In the genomic region with DNA sequence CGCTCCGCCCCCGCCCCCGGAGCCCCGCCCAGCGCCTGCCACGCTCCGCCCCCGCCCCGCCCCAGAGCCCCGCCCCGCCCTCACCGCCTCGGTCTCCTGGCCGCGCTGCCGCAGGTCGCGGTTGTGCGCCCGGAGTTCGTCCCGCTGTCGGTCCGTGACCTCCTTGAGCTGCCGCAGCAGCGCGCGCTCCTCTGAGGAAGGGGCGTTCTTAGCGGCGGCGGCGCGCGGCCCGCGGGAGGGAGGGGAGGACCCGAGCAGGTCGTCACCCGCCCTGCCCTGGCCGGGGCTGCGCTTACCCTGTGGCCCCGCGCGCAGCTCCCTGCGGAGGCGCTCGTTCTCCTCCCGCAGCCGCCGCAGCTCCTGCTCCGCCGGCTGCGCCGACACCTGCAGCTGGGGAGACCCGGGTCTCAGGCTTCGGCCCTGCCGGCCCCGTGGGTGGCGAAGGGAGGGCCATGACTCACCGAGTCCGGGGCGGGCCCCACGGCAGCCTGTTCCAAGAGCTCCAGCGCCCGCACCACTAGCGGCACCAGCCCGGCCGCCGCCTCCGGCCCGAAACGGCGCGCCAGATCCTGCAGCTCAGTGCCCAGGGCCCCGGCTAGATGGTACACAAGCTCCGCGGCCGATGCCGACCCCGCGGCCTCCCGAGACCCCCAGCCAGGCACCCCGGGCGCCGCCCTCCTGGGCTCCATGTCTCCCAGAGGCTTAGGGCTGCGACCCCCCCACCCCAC, we compare ENCODE assay signal across 8 cellular contexts. TPM values are rescaled to one million over a fixed set of nuclear protein-coding genes. Genes with fewer than 3 reads are reported as not detected.
DNase-seq lines count a peak whose midpoint lies in the region; ATAC-seq, FAIRE-seq and TF ChIP-seq lines count a peak whose summit lies in the region.

No MANE protein-coding gene starts in this region.

- H3K27me3 ChIP-seq in GM12878 (replicated peaks in 1 of 2; ENCODE audit: control insufficient read depth in 2 of 2, insufficient read depth in 2 of 2, low read length in 1 of 2) (no peaks in the 10 kb centered on the region), smooth muscle cell (ENCODE audit: low read depth) (no peaks in the 10 kb centered on the region)

- BruUV-seq in GM12878 (replicated peaks; lab: Mats Ljungman, UMichigan), result no TSS peak

- H3F3A ChIP-seq in smooth muscle cell (ENCODE audit: low read depth), result peaks cover 58% of the 10 kb centered on the region

- peak in 1 of 3 experiments; percentile 12; a peak in 1 of 6 replicates for TF ChIP-seq CTCF in GM12878 (IDR thresholded peaks at IDR 0.05 in 2 of 3, conservative IDR thresholded peaks at IDR 0.05 in 1 of 3; ENCODE audit: control insufficient read depth in 2 of 3, extremely low read depth in 1 of 3, insufficient read depth in 1 of 3, low read depth in 3 of 3, low read length in 3 of 3)
- no peak for TF ChIP-seq CTCF in smooth muscle cell (IDR thresholded peaks at IDR 0.05; ENCODE audit: borderline replicate concordance, insufficient read depth, poor library complexity, severe bottlenecking)

- H3K4me2 ChIP-seq in GM12878 (ENCODE audit: control insufficient read depth, insufficient read depth) (peak overlapping the region; percentile 86), smooth muscle cell (peak overlapping the region; percentile 98)

- peak overlapping the region; percentile 64; the same call in 1 of the 2 replicates for H3K4me3 ChIP-seq in GM12878
- peak overlapping the region; percentile 79 for H3K4me3 ChIP-seq in smooth muscle cell

- in situ Hi-C loops in GM12878 (cut with MboI), result no loop called here

- H2AFZ ChIP-seq in GM12878 (ENCODE audit: control insufficient read depth, low read depth, low read length) (peak overlapping the region; percentile 47), smooth muscle cell (ENCODE audit: low read depth) (no peak overlapping the region)

- H3K27ac ChIP-seq in GM12878 (ENCODE audit: control insufficient read depth, insufficient read depth), result peak overlapping the region; percentile 18
- H3K27ac ChIP-seq in smooth muscle cell (ENCODE audit: low read depth), result peak overlapping the region; percentile 69

- DNase-seq in ELR (ENCODE audit: low read depth), result peak; percentile 93
- DNase-seq in KG1 (lab: John Stamatoyannopoulos, UW), result peak; percentile 20
- peak; percentile 69 for DNase-seq in T-helper 22 cell (ENCODE audit: low read depth)
- no peak for DNase-seq in GM12878 (ENCODE audit: low read depth, low spot score)
- DNase-seq in iPS-NIHi11 (ENCODE audit: low spot score), result peak; percentile 90
- peak; percentile 79 for DNase-seq in smooth muscle cell (lab: John Stamatoyannopoulos, UW; ENCODE audit: unreplicated experiment)
- no peak for DNase-seq in NCI-H1048 (lab: John Stamatoyannopoulos, UW)

- intact Hi-C loops in GM12878 (cut with micrococcal nuclease; ENCODE audit: unreplicated experiment), result loop anchor here (10.0 kb wide), 1 partner anchor 374 kb away; the partner anchor contains the start of genes BHLHA9 and TRARG1

- SMC1A ChIA-PET in GM12878 (lab: Charles Lee; ENCODE audit: uncharacterized antibody, unreplicated experiment), result interaction anchor here (0.6 to 2.5 kb wide), 4 partner anchors 14 to 166 kb away, joined by 3 to 15 read pairs (median 3); no protein-coding TSS in a partner anchor

- peak; percentile 73 for TF ChIP-seq POLR2A in GM12878 (IDR thresholded peaks at IDR 0.05; ENCODE audit: low read depth, low read length)

- no peaks in the 10 kb centered on the region for H4K20me1 ChIP-seq in GM12878 (ENCODE audit: control insufficient read depth, insufficient read depth)
- H4K20me1 ChIP-seq in smooth muscle cell (ENCODE audit: low read depth), result peaks cover 23% of the 10 kb centered on the region

- H3K9ac ChIP-seq in GM12878 (ENCODE audit: control insufficient read depth, insufficient read depth, low read length) (peak overlapping the region; percentile 40), smooth muscle cell (ENCODE audit: low read depth) (peak overlapping the region; percentile 64)

- ATAC-seq in GM21717 (IDR thresholded peaks at IDR 0.05; ENCODE audit: unreplicated experiment) (peak; percentile 48), GM12878 (peak; percentile 70)

- no peak for TF ChIP-seq EP300 in GM12878 (IDR thresholded peaks at IDR 0.05; ENCODE audit: borderline replicate concordance in 1 of 2, control insufficient read depth in 1 of 2, low read depth in 2 of 2, low read length in 2 of 2)

- H3K36me3 ChIP-seq in GM12878 (ENCODE audit: control insufficient read depth in 2 of 2, insufficient read depth in 2 of 2, low read length in 1 of 2) (peaks cover 22 to 26% of the 10 kb centered on the region in 2 experiments), smooth muscle cell (ENCODE audit: low read depth) (peaks cover 17% of the 10 kb centered on the region)

- FAIRE-seq in GM12878 (lab: Jason Lieb, UNC), result no peak

- RAD21 ChIA-PET in GM12878 (lab: Charles Lee; ENCODE audit: unreplicated experiment), result interaction anchor here (0.6 to 2.7 kb wide), 14 partner anchors 17 to 132 kb away, joined by 3 to 28 read pairs (median 4); partner anchors contain the start of genes INPP5K and SLC43A2

- H3K9me3 ChIP-seq in GM12878 (replicated peaks; ENCODE audit: control insufficient read depth, insufficient read depth, low read length) (no peaks in the 10 kb centered on the region), smooth muscle cell (replicated peaks; ENCODE audit: low read depth) (no peaks in the 10 kb centered on the region)

- 2% methylated on average over 65 of the region's 88 CpGs for WGBS in GM12878 (ENCODE audit: insufficient coverage, insufficient replicate concordance, low lambda C conversion rate, missing lambda C conversion rate)
- WGBS in smooth muscle cell (ENCODE audit: low lambda C conversion rate), result 2% methylated on average over 36 of the region's 88 CpGs

- TF ChIP-seq RAD21 in GM12878 (IDR thresholded peaks at IDR 0.05; ENCODE audit: insufficient read depth, low read depth, low read length), result no peak

- peaks cover 30% of the 10 kb centered on the region for H3K4me1 ChIP-seq in GM12878 (ENCODE audit: control insufficient read depth, insufficient read depth, low read length)
- H3K4me1 ChIP-seq in smooth muscle cell (ENCODE audit: low read depth), result peaks cover 10% of the 10 kb centered on the region

- peaks cover 5% of the 10 kb centered on the region for H3K79me2 ChIP-seq in GM12878 (ENCODE audit: control insufficient read depth, insufficient read depth, low read length)
- no peaks in the 10 kb centered on the region for H3K79me2 ChIP-seq in smooth muscle cell (ENCODE audit: low read depth)

- CTCF ChIA-PET in GM12878 (lab: Yijun Ruan, JAX), result interaction anchor here (0.7 to 2.8 kb wide), 14 partner anchors 12 to 284 kb away, joined by 3 to 25 read pairs (median 4); no protein-coding TSS in a partner anchor

- POLR2A ChIA-PET in GM12878 (lab: Charles Lee), result interaction anchor here (0.6 to 2.3 kb wide), 14 partner anchors 14 to 353 kb away, joined by 3 to 13 read pairs (median 3); partner anchors contain the start of gene PRPF8

RNA-seq across cellular contexts. Expression of gene RILP, which starts 0.4 kb away (rescaled TPM):
- 2.9 and 5.4 TPM in 2 replicates for total RNA-seq in GM12878 (2013; cell fraction: nucleolus; rRNA removed)
- total RNA-seq in GM12878 (2014; rRNA removed), result 5.3 and 6.0 TPM in 2 replicates
- 2.4 and 3.3 TPM in 2 replicates for total RNA-seq in GM12878 (2014; rRNA removed; fragmentation: Illumina TruSeq; extraction: Trizol)
- total RNA-seq in GM12878 (2021), result 3.5 and 4.2 TPM in 2 replicates
- 0.72 TPM for polyA plus RNA-seq in GM12878 (2011; ENCODE audit: low read depth)
- 1.2 and 2.0 TPM in 2 replicates for polyA plus RNA-seq in GM12878 (2011; rRNA removed)
- 2.3 and 2.8 TPM in 2 replicates for polyA plus RNA-seq in GM12878 (2011; cell fraction: cytosol; rRNA removed)
- 5.5 and 7.1 TPM in 2 replicates for polyA plus RNA-seq in GM12878 (2011; cell fraction: nucleus; rRNA removed)
- polyA plus RNA-seq in GM12878 (2012), result 2.0 and 2.2 TPM in 2 replicates
- 0.79 and 2.6 TPM in 2 replicates for polyA plus RNA-seq in GM12878 (2014; fragmentation: Illumina TruSeq; extraction: Trizol)
- under 1 TPM in 1 of 2 experiments, not detected in 1; 0.60 TPM for polyA plus RNA-seq in GM12878 (2014; fragmentation: Nextera tagmentation; extraction: Ambion mirVana)
- 6.1 and 8.1 TPM in 2 replicates for polyA plus RNA-seq in GM12878 (2014; rRNA removed)
- 1 to 10 TPM; 2.2 to 3.5 TPM for polyA plus RNA-seq in GM12878 (2016; fragmentation: Nextera tagmentation; extraction: Ambion mirVana)
- 0.80 and 0.88 TPM in 2 replicates for polyA minus RNA-seq in GM12878 (2011; rRNA and poly(A)+ RNA removed)
- polyA minus RNA-seq in GM12878 (2011; cell fraction: cytosol; rRNA and poly(A)+ RNA removed), result 1.4 and 2.0 TPM in 2 replicates
- polyA minus RNA-seq in GM12878 (2011; cell fraction: nucleus; rRNA and poly(A)+ RNA removed), result 1.5 and 3.4 TPM in 2 replicates
- total RNA-seq in smooth muscle cell, result 5.1 and 8.4 TPM in 2 replicates
- 7.4 and 7.7 TPM in 2 replicates for polyA plus RNA-seq in smooth muscle cell

RNA-seq across cellular contexts. Expression of gene SCARF1, which starts 3.7 kb away (rescaled TPM):
- total RNA-seq in GM12878 (2013; cell fraction: nucleolus; rRNA removed), result 3.1 and 5.3 TPM in 2 replicates
- total RNA-seq in GM12878 (2014; rRNA removed) (0.73 and 1.1 TPM in 2 replicates), GM12878 (2014; rRNA removed; fragmentation: Illumina TruSeq; extraction: Trizol) (0.40 and 0.51 TPM in 2 replicates), GM12878 (2021) (1.4 and 1.7 TPM in 2 replicates), smooth muscle cell (0.45 and 0.63 TPM in 2 replicates)
- polyA plus RNA-seq in GM12878 (2011; ENCODE audit: low read depth), result 0.16 TPM
- polyA plus RNA-seq in GM12878 (2011; rRNA removed) (0.27 and 0.45 TPM in 2 replicates), GM12878 (2014; fragmentation: Illumina TruSeq; extraction: Trizol) (0.26 TPM in 1 of 2 replicates, not detected in the other), GM12878 (2014; fragmentation: Nextera tagmentation; extraction: Ambion mirVana) (under 1 TPM; 0.10 to 0.15 TPM), GM12878 (2014; rRNA removed) (1.0 and 1.9 TPM in 2 replicates), GM12878 (2016; fragmentation: Nextera tagmentation; extraction: Ambion mirVana) (under 1 TPM; 0.33 to 0.54 TPM), smooth muscle cell (0.11 and 0.65 TPM in 2 replicates)
- polyA plus RNA-seq in GM12878 (2011; cell fraction: cytosol; rRNA removed), result 0.67 and 0.87 TPM in 2 replicates
- 2.6 and 3.5 TPM in 2 replicates for polyA plus RNA-seq in GM12878 (2011; cell fraction: nucleus; rRNA removed)
- 0.84 TPM in 2 replicates for polyA plus RNA-seq in GM12878 (2012)
- polyA minus RNA-seq in GM12878 (2011; rRNA and poly(A)+ RNA removed), result 0.15 and 0.52 TPM in 2 replicates
- 0.31 and 0.53 TPM in 2 replicates for polyA minus RNA-seq in GM12878 (2011; cell fraction: cytosol; rRNA and poly(A)+ RNA removed)
- 0.77 and 0.85 TPM in 2 replicates for polyA minus RNA-seq in GM12878 (2011; cell fraction: nucleus; rRNA and poly(A)+ RNA removed)

RNA-seq across cellular contexts. Expression of gene SLC43A2, which starts 20.6 kb away (rescaled TPM):
- 26.0 and 27.2 TPM in 2 replicates for total RNA-seq in GM12878 (2013; cell fraction: nucleolus; rRNA removed)
- total RNA-seq in GM12878 (2014; rRNA removed), result 9.4 and 11.6 TPM in 2 replicates
- total RNA-seq in GM12878 (2014; rRNA removed; fragmentation: Illumina TruSeq; extraction: Trizol), result 3.5 and 4.7 TPM in 2 replicates
- total RNA-seq in GM12878 (2021), result 14.0 and 14.1 TPM in 2 replicates
- 1.0 TPM for polyA plus RNA-seq in GM12878 (2011; ENCODE audit: low read depth)
- polyA plus RNA-seq in GM12878 (2011; rRNA removed), result 1.7 and 2.9 TPM in 2 replicates
- polyA plus RNA-seq in GM12878 (2011; cell fraction: cytosol; rRNA removed), result 4.9 and 6.0 TPM in 2 replicates
- polyA plus RNA-seq in GM12878 (2011; cell fraction: nucleus; rRNA removed), result 4.3 and 4.8 TPM in 2 replicates
- polyA plus RNA-seq in GM12878 (2012), result 3.8 and 3.9 TPM in 2 replicates
- polyA plus RNA-seq in GM12878 (2014; fragmentation: Illumina TruSeq; extraction: Trizol), result 1.6 and 3.9 TPM in 2 replicates
- under 1 TPM; 0.03 to 0.13 TPM for polyA plus RNA-seq in GM12878 (2014; fragmentation: Nextera tagmentation; extraction: Ambion mirVana)
- 12.3 and 12.6 TPM in 2 replicates for polyA plus RNA-seq in GM12878 (2014; rRNA removed)
- polyA plus RNA-seq in GM12878 (2016; fragmentation: Nextera tagmentation; extraction: Ambion mirVana), result 1 to 10 TPM; 6.7 to 7.4 TPM
- 4.2 and 8.9 TPM in 2 replicates for polyA minus RNA-seq in GM12878 (2011; rRNA and poly(A)+ RNA removed)
- polyA minus RNA-seq in GM12878 (2011; cell fraction: cytosol; rRNA and poly(A)+ RNA removed), result 2.5 and 6.4 TPM in 2 replicates
- 3.9 and 6.9 TPM in 2 replicates for polyA minus RNA-seq in GM12878 (2011; cell fraction: nucleus; rRNA and poly(A)+ RNA removed)
- total RNA-seq in smooth muscle cell, result 3.8 and 4.4 TPM in 2 replicates
- 5.3 and 7.1 TPM in 2 replicates for polyA plus RNA-seq in smooth muscle cell

RNA-seq across cellular contexts. Expression of gene PRPF8, which starts 35.4 kb away (rescaled TPM):
- total RNA-seq in GM12878 (2013; cell fraction: nucleolus; rRNA removed), result 308 and 355 TPM in 2 replicates
- total RNA-seq in GM12878 (2014; rRNA removed), result 119 and 157 TPM in 2 replicates
- total RNA-seq in GM12878 (2014; rRNA removed; fragmentation: Illumina TruSeq; extraction: Trizol), result 75.0 and 77.2 TPM in 2 replicates
- total RNA-seq in GM12878 (2021), result 313 and 337 TPM in 2 replicates
- 951 TPM for polyA plus RNA-seq in GM12878 (2011; ENCODE audit: low read depth)
- polyA plus RNA-seq in GM12878 (2011; rRNA removed), result 45.4 and 156 TPM in 2 replicates
- polyA plus RNA-seq in GM12878 (2011; cell fraction: cytosol; rRNA removed), result 122 and 145 TPM in 2 replicates
- polyA plus RNA-seq in GM12878 (2011; cell fraction: nucleus; rRNA removed), result 325 and 335 TPM in 2 replicates
- 137 and 153 TPM in 2 replicates for polyA plus RNA-seq in GM12878 (2012)
- 193 and 227 TPM in 2 replicates for polyA plus RNA-seq in GM12878 (2014; fragmentation: Illumina TruSeq; extraction: Trizol)
- 100 to 1,000 TPM; 133 to 167 TPM for polyA plus RNA-seq in GM12878 (2014; fragmentation: Nextera tagmentation; extraction: Ambion mirVana)
- polyA plus RNA-seq in GM12878 (2014; rRNA removed), result 123 and 163 TPM in 2 replicates
- 100 to 1,000 TPM; 224 to 238 TPM for polyA plus RNA-seq in GM12878 (2016; fragmentation: Nextera tagmentation; extraction: Ambion mirVana)
- polyA minus RNA-seq in GM12878 (2011; rRNA and poly(A)+ RNA removed), result 229 and 378 TPM in 2 replicates
- polyA minus RNA-seq in GM12878 (2011; cell fraction: cytosol; rRNA and poly(A)+ RNA removed), result 198 and 260 TPM in 2 replicates
- polyA minus RNA-seq in GM12878 (2011; cell fraction: nucleus; rRNA and poly(A)+ RNA removed), result 124 and 187 TPM in 2 replicates
- total RNA-seq in smooth muscle cell, result 99.7 and 111 TPM in 2 replicates
- polyA plus RNA-seq in smooth muscle cell, result 129 and 135 TPM in 2 replicates

Comparison
In these comparisons a context has a peak if more than half of its experiments do, and no peak if none do; other contexts are left out.
1. DNase-seq: peak in ELR (single experiment), KG1 (single experiment), T-helper 22 cell (single experiment), iPS-NIHi11 (single experiment) and smooth muscle cell (single experiment); none in GM12878 (single experiment) and NCI-H1048 (single experiment).